ENCODE assay signal across 27 cellular contexts in genomic region chr14:96094656-96095055, GRCh38.
"Had no signal": no experiment of that assay in that cellular context is flagged by ENCODE, and none has a peak within 500 bp of the region (broad histone marks: within the 10 kb centered on the region; RNA-seq: fewer than 3 reads in every experiment).

No MANE protein-coding gene starts in this region.

- H3K9me3 ChIP-seq: adrenal gland, body of pancreas, colonic mucosa, gastroesophageal sphincter, right lobe of liver, testis, upper lobe of left lung had no signal

- H3K27ac Mint-ChIP-seq: activated naive CD4-positive, alpha-beta T cell treated with anti-CD3 and anti-CD28 coated beads, Interleukin-2, amount 50 U/mL, for 72 hours; activated T-helper 1 cell treated with anti-CD3 and anti-CD28 coated beads, Interleukin-12 subunit alpha, Interleukin-12 subunit beta, Interleukin-2, Interleukin-4 antibody, amounts not matched to agents 30 ng/mL and 10 ng/mL and 1 ng/mL, durations not matched to agents 14 hours and 24 hours and 36 hours; effector memory CD8-positive, alpha-beta T cell; naive thymus-derived CD8-positive, alpha-beta T cell had no signal

- H3K4me3 ChIP-seq: adrenal gland, body of pancreas, cardiac muscle cell, colonic mucosa, gastroesophageal sphincter, right lobe of liver, skin epidermis, testis, upper lobe of left lung had no signal

- H3K9me3 Mint-ChIP-seq: activated naive CD4-positive, alpha-beta T cell treated with anti-CD3 and anti-CD28 coated beads, Interleukin-2, amount 50 U/mL, for 72 hours; activated T-helper 1 cell treated with anti-CD3 and anti-CD28 coated beads, Interleukin-12 subunit alpha, Interleukin-12 subunit beta, Interleukin-2, Interleukin-4 antibody, amounts not matched to agents 30 ng/mL and 10 ng/mL and 1 ng/mL, durations not matched to agents 14 hours and 24 hours and 36 hours; effector memory CD8-positive, alpha-beta T cell; naive thymus-derived CD8-positive, alpha-beta T cell; neural crest cell had no signal

- H3K4me3 Mint-ChIP-seq: activated T-helper 1 cell treated with anti-CD3 and anti-CD28 coated beads, Interleukin-12 subunit alpha, Interleukin-12 subunit beta, Interleukin-2, Interleukin-4 antibody, amounts not matched to agents 30 ng/mL and 10 ng/mL and 1 ng/mL, durations not matched to agents 14 hours and 24 hours and 36 hours; effector memory CD8-positive, alpha-beta T cell; naive thymus-derived CD8-positive, alpha-beta T cell; neural crest cell had no signal

- FAIRE-seq: endothelial cell of umbilical vein, keratinocyte, TTC549 had no signal

- H3K27ac ChIP-seq: cardiac muscle cell, colonic mucosa, testis, VCaP had no signal

- H3K4me1 Mint-ChIP-seq: naive thymus-derived CD8-positive, alpha-beta T cell; neural crest cell had no signal

- H3K4me1 ChIP-seq: colonic mucosa, testis had no signal

- H3K36me3 Mint-ChIP-seq: activated naive CD4-positive, alpha-beta T cell treated with anti-CD3 and anti-CD28 coated beads, Interleukin-2, amount 50 U/mL, for 72 hours; naive thymus-derived CD8-positive, alpha-beta T cell had no signal

- ATAC-seq: body of pancreas; effector memory CD8-positive, alpha-beta T cell; gastroesophageal sphincter; left colon; naive thymus-derived CD8-positive, alpha-beta T cell; right lobe of liver; stimulated activated naive CD8-positive, alpha-beta T cell treated with anti-CD3 and anti-CD28 coated beads, Interleukin-15, Interleukin-2, amounts not matched to agents 100 U/mL and 50 U/mL, for 24 hours had no signal

- H3K27me3 ChIP-seq: adrenal gland, body of pancreas, cardiac muscle cell, colonic mucosa, right lobe of liver, testis, upper lobe of left lung had no signal

- DNase-seq: activated CD4-positive, alpha-beta T cell treated with anti-CD3 and anti-CD28 coated beads for 4 hours; activated CD4-positive, alpha-beta T cell treated with anti-CD3 and anti-CD28 coated beads, Interleukin-2, amount 50 U/mL, for 4 hours; body of pancreas; cerebellar nuclear complex; colonic mucosa; effector memory CD8-positive, alpha-beta T cell; hippocampal formation; naive thymus-derived CD8-positive, alpha-beta T cell; occipital lobe; stimulated activated CD4-positive, alpha-beta T cell treated with anti-CD3 and anti-CD28 coated beads, Interleukin-12 subunit alpha, Interleukin-12 subunit beta, amount 100 ng/mL, for 4 hours; stimulated activated CD4-positive, alpha-beta T cell treated with anti-CD3 and anti-CD28 coated beads, Interleukin-4, amount 100 ng/mL, for 1 hour; stimulated activated naive CD8-positive, alpha-beta T cell treated with anti-CD3 and anti-CD28 coated beads, Interleukin-15, Interleukin-2, amounts not matched to agents 100 U/mL and 50 U/mL, for 24 hours; testis; upper lobe of left lung had no signal

- H3K36me3 ChIP-seq: adrenal gland, cardiac muscle cell, colonic mucosa, right lobe of liver had no signal
